ENCODE assay signal across 18 cellular contexts in genomic region chr15:101043011-101043410, GRCh38.
DNase-seq lines count a peak whose midpoint lies in the region; ATAC-seq and TF ChIP-seq lines count a peak whose summit lies in the region.
"Had no signal": no experiment of that assay in that cellular context is flagged by ENCODE, and none has a peak within 500 bp of the region (broad histone marks: within the 10 kb centered on the region; RNA-seq: fewer than 3 reads in every experiment).

No MANE protein-coding gene starts in this region.

- no peak overlapping the region for H3K9ac ChIP-seq in neuronal stem cell (ENCODE audit: low read depth, low read length, poor library complexity)
- H3K9ac ChIP-seq: BLaER1 had no signal

- H3K27me3 ChIP-seq in Peyer's patch (no peaks in the 10 kb centered on the region), neuronal stem cell (ENCODE audit: control insufficient read depth in 3 of 3, insufficient read depth in 3 of 3, low read depth in 1 of 3, low read length in 3 of 3) (no peaks in the 10 kb centered on the region), vagina (no peaks in the 10 kb centered on the region)
- H3K27me3 ChIP-seq: BLaER1 had no signal

- DNase-seq in Peyer's patch: peak; percentile 5 to 32 (median 6)
- peak; percentile 58 for DNase-seq in coronary artery (ENCODE audit: low spot score)
- DNase-seq in neuronal stem cell (ENCODE audit: low spot score): no peak
- peak; percentile 71 to 90 for DNase-seq in vagina (ENCODE audit: extremely low spot score in 2 of 2)
- DNase-seq in activated CD4-positive, CD25-positive, alpha-beta regulatory T cell (lab: John Stamatoyannopoulos, UW): no peak
- DNase-seq in GM03348 (ENCODE audit: low spot score): no peak
- DNase-seq: CD8-positive, alpha-beta memory T cell; GF-D8; IMR-90; NCI-H1417; NCI-H1930; NCI-H2171 treated with DMSO at 0.1 percent for 48 hours; NCI-H82; SIG-M5 had no signal

- no peak for TF ChIP-seq CTCF in Peyer's patch (IDR thresholded peaks at IDR 0.05)
- no peak for TF ChIP-seq CTCF in coronary artery (IDR thresholded peaks at IDR 0.05)
- no peak for TF ChIP-seq CTCF in vagina (IDR thresholded peaks at IDR 0.05)

- H2BK12ac ChIP-seq in neuronal stem cell (ENCODE audit: low read length): no peak overlapping the region

- H3K36me3 ChIP-seq in Peyer's patch: peaks cover 0 to 33% (median 0%) of the 10 kb centered on the region in 3 donors
- no peaks in the 10 kb centered on the region for H3K36me3 ChIP-seq in neuronal stem cell (replicated peaks in 1 of 2; ENCODE audit: control insufficient read depth in 2 of 2, insufficient read depth in 2 of 2, low read length in 2 of 2)
- H3K36me3 ChIP-seq in vagina: peaks cover 0 to 10% of the 10 kb centered on the region in 2 donors
- H3K36me3 ChIP-seq: BLaER1, HAP-1 had no signal

- H3K14ac ChIP-seq in neuronal stem cell (ENCODE audit: low read length): no peak overlapping the region

- H3K18ac ChIP-seq in neuronal stem cell (ENCODE audit: low read length): no peak overlapping the region

- no peaks in the 10 kb centered on the region for H3K9me3 ChIP-seq in Peyer's patch
- peaks cover 0 to 2% of the 10 kb centered on the region in 2 donors for H3K9me3 ChIP-seq in neuronal stem cell (replicated peaks in 1 of 2; ENCODE audit: control insufficient read depth in 2 of 2, insufficient read depth in 1 of 2, low read depth in 1 of 2, low read length in 2 of 2)
- no peaks in the 10 kb centered on the region for H3K9me3 ChIP-seq in vagina
- H3K9me3 ChIP-seq: HAP-1 had no signal

- no peaks in the 10 kb centered on the region for H3K4me1 ChIP-seq in Peyer's patch
- H3K4me1 ChIP-seq in neuronal stem cell (ENCODE audit: control insufficient read depth in 2 of 2, insufficient read depth in 1 of 2, low read depth in 1 of 2, low read length in 2 of 2): peaks cover 0 to 7% of the 10 kb centered on the region in 2 donors
- H3K4me1 ChIP-seq in vagina: peaks cover 27% of the 10 kb centered on the region
- H3K4me1 ChIP-seq: BLaER1, HAP-1 had no signal

- H2BK120ac ChIP-seq in neuronal stem cell (ENCODE audit: low read depth, low read length): no peak overlapping the region

- H2BK5ac ChIP-seq in neuronal stem cell (ENCODE audit: low read length): no peak overlapping the region

- no CpG with 5 or more reads among the region's 5 CpGs for WGBS in neuronal stem cell (ENCODE audit: extremely low coverage in 2 of 2, insufficient read length in 2 of 2, insufficient replicate concordance in 1 of 2), 2 donors

- no peak overlapping the region for H3K4me2 ChIP-seq in neuronal stem cell (ENCODE audit: insufficient read depth, low read length, poor library complexity, severe bottlenecking)
- H3K4me2 ChIP-seq: BLaER1 had no signal

- no peak overlapping the region for H3K4ac ChIP-seq in neuronal stem cell (ENCODE audit: low read length)

- H3K4me3 ChIP-seq in Peyer's patch (no peak overlapping the region), coronary artery (no peak overlapping the region), neuronal stem cell (ENCODE audit: low read length in 2 of 2) (no peak overlapping the region), vagina (no peak overlapping the region)
- H3K4me3 ChIP-seq: BLaER1, HAP-1 had no signal

- H2BK15ac ChIP-seq in neuronal stem cell (ENCODE audit: low read length): no peak overlapping the region

- no peak for ATAC-seq in HG02870 (IDR thresholded peaks at IDR 0.05; ENCODE audit: unreplicated experiment)
- ATAC-seq: Panc1 had no signal

- H4K8ac ChIP-seq in neuronal stem cell (ENCODE audit: low read depth, low read length): no peak overlapping the region

- H3K27ac ChIP-seq in Peyer's patch: no peak overlapping the region
- no peak overlapping the region for H3K27ac ChIP-seq in coronary artery
- H3K27ac ChIP-seq in neuronal stem cell (replicated peaks; ENCODE audit: low read length): no peak overlapping the region
- H3K27ac ChIP-seq in vagina: no peak overlapping the region
- H3K27ac ChIP-seq: BLaER1 had no signal

- no peak overlapping the region for H2AFZ ChIP-seq in neuronal stem cell (ENCODE audit: low read length)

- H4K91ac ChIP-seq in neuronal stem cell (ENCODE audit: low read depth, low read length, poor library complexity): no peak overlapping the region

- TF ChIP-seq POLR2A in Peyer's patch (IDR thresholded peaks at IDR 0.05) (no peak), vagina (IDR thresholded peaks at IDR 0.05) (no peak)

- no peak overlapping the region for H3K23ac ChIP-seq in neuronal stem cell (ENCODE audit: low read depth, low read length, poor library complexity)

- peak overlapping the region; percentile 34 for H2AK5ac ChIP-seq in neuronal stem cell (ENCODE audit: low read depth, low read length)

- intact Hi-C loops in vagina (cut with DNase I): no loop called here

- H3K79me1 ChIP-seq in neuronal stem cell (ENCODE audit: low read depth, low read length): no peaks in the 10 kb centered on the region

Comparison
In these comparisons a context has a peak if more than half of its experiments do, and no peak if none do; other contexts are left out.
1. DNase-seq: peak in Peyer's patch (3 of 3), coronary artery (single experiment) and vagina (2 of 2); none in neuronal stem cell (single experiment), activated CD4-positive, CD25-positive, alpha-beta regulatory T cell (0 of 4) and GM03348 (single experiment).